1 cellular context compared by ENCODE assay signal in genomic region chr11:36509265-36509664, GRCh38.
TF ChIP-seq lines count a peak whose summit lies in the region.

No MANE protein-coding gene starts in this region.

TF ChIP-seq in K562, 482 proteins besides CTCF, POLR2A, EP300 and RAD21 (continued from another document):
- TF ChIP-seq MEF2A (IDR thresholded peaks at IDR 0.05; ENCODE audit: control insufficient read depth, low read depth, low read length) (peak; percentile 93), TCF3 (CRISPR knock-in tag; IDR thresholded peaks at IDR 0.05) (0 out of 2 replicates have a peak, but pooled peaks have one; percentile 16), ZNF134 (CRISPR knock-in tag; conservative IDR thresholded peaks at IDR 0.05) (no peak), GTF2B (IDR thresholded peaks at IDR 0.05; ENCODE audit: extremely low read depth, insufficient read length) (no peak), ETV6 (IDR thresholded peaks at IDR 0.05; ENCODE audit: borderline replicate concordance in 1 of 2, low read depth in 2 of 2, low read length in 1 of 2) (no peak), ETV6 (CRISPR knock-in tag; IDR thresholded peaks at IDR 0.05; ENCODE audit: borderline replicate concordance) (no peak), NCOA6 (IDR thresholded peaks at IDR 0.05) (no peak), ZNF217 (CRISPR knock-in tag; IDR thresholded peaks at IDR 0.05) (no peak), TAL1 (IDR thresholded peaks at IDR 0.05) (no peak), HMBOX1 (IDR thresholded peaks at IDR 0.05) (peak; percentile 22; the same call in 1 of the 2 replicates), MEF2D (tag; conservative IDR thresholded peaks at IDR 0.05; ENCODE audit: low read depth) (peak; percentile 77; the same call in 1 of the 2 replicates), POLR2AphosphoS5 (IDR thresholded peaks at IDR 0.05; ENCODE audit: control insufficient read depth, insufficient read depth, low read depth, low read length) (no peak), ZNF408 (CRISPR knock-in tag; IDR thresholded peaks at IDR 0.05; ENCODE audit: low read depth) (no peak), SIN3A (IDR thresholded peaks at IDR 0.05; ENCODE audit: borderline replicate concordance in 2 of 2, control insufficient read depth in 1 of 2, low read depth in 2 of 2, low read length in 2 of 2) (0 out of 4 replicates have a peak, but pooled peaks of 1 of the 2 experiments have one; percentile 5), ZNF384 (IDR thresholded peaks at IDR 0.05; ENCODE audit: low read depth, low read length) (peak; percentile 87), RHOXF2B (CRISPR knock-in tag; conservative IDR thresholded peaks at IDR 0.05) (no peak), DPF2 (IDR thresholded peaks at IDR 0.05) (0 out of 2 replicates have a peak, but pooled peaks have one; percentile 4), SMAD4 (CRISPR knock-in tag; conservative IDR thresholded peaks at IDR 0.05) (0 out of 2 replicates have a peak, but pooled peaks have one; percentile 9), RREB1 (CRISPR knock-in tag; IDR thresholded peaks at IDR 0.05) (no peak), CCNT2 (IDR thresholded peaks at IDR 0.05; ENCODE audit: borderline replicate concordance, extremely low read depth, insufficient read length, low read depth, low read length) (no peak), PML (IDR thresholded peaks at IDR 0.05; ENCODE audit: low read length) (0 out of 2 replicates have a peak, but pooled peaks have one; percentile 18), FOXP1 (CRISPR knock-in tag; IDR thresholded peaks at IDR 0.05) (no peak), POLR2H (tag; IDR thresholded peaks at IDR 0.05; ENCODE audit: low read depth) (0 out of 2 replicates have a peak, but pooled peaks have one; percentile 2), TAF1 (IDR thresholded peaks at IDR 0.05; ENCODE audit: control insufficient read depth, extremely low read depth, insufficient read depth, low read length, severe bottlenecking) (peak; percentile 44)
